In the genomic region with DNA sequence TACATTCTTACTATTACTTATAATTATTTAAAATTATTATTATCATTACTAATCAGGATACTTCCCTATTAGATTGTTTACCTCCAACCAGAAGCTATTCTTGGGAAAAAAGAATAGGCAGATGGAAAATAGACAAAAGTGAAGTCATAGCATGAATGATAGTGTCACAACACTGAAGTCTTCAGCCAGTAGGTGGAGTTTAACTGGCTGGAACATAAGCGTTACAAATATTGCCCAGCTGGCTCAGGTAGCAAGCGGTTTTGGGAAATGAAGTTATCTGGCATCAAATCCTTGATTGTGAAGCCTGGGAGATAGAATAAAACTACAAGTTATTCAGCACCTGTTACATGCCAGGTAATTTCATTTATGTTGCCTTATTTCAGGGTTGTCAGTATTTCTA, we compare ENCODE assay signal across 16 cellular contexts.
DNase-seq lines count a peak whose midpoint lies in the region; ATAC-seq and TF ChIP-seq lines count a peak whose summit lies in the region.
"Had no signal": no experiment of that assay in that cellular context is flagged by ENCODE, and none has a peak within 500 bp of the region (broad histone marks: within the 10 kb centered on the region; RNA-seq: fewer than 3 reads in every experiment).

No MANE protein-coding gene starts in this region.

- no peaks in the 10 kb centered on the region for H3K4me1 ChIP-seq in endodermal cell (ENCODE audit: control insufficient read depth, insufficient read depth, low read length)
- H3K4me1 ChIP-seq: gastroesophageal sphincter, left ventricle myocardium inferior, tibial artery had no signal

- H3K36me3 Mint-ChIP-seq in endodermal cell (ENCODE audit: low read depth): no peaks in the 10 kb centered on the region
- no peaks in the 10 kb centered on the region for H3K36me3 Mint-ChIP-seq in osteocyte (ENCODE audit: unreplicated experiment)
- H3K36me3 Mint-ChIP-seq in activated T-cell treated with anti-CD3 and anti-CD28 coated beads, Interleukin-2, amount 50 U/mL, for 24 hours (ENCODE audit: low read depth): no peaks in the 10 kb centered on the region
- H3K36me3 Mint-ChIP-seq in activated CD8-positive, alpha-beta T cell treated with anti-CD3 and anti-CD28 coated beads, Interleukin-2, amount 10 ng/mL, durations not matched to agents 7 days and 5 days (ENCODE audit: low read depth): no peaks in the 10 kb centered on the region
- no peaks in the 10 kb centered on the region for H3K36me3 Mint-ChIP-seq in T-cell

- H3K27me3 ChIP-seq in endodermal cell (ENCODE audit: control insufficient read depth, insufficient read depth, low read length, poor library complexity, severe bottlenecking): no peaks in the 10 kb centered on the region
- H3K27me3 ChIP-seq: gastroesophageal sphincter, tibial artery had no signal

- H3K4me3 Mint-ChIP-seq in endodermal cell (no peak overlapping the region), osteocyte (ENCODE audit: unreplicated experiment) (no peak overlapping the region), T-cell (no peak overlapping the region)
- H3K4me3 Mint-ChIP-seq in activated T-cell treated with anti-CD3 and anti-CD28 coated beads, Interleukin-2, amount 50 U/mL, for 24 hours: no peak overlapping the region
- H3K4me3 Mint-ChIP-seq in activated CD8-positive, alpha-beta T cell treated with anti-CD3 and anti-CD28 coated beads, Interleukin-2, amount 10 ng/mL, durations not matched to agents 7 days and 5 days: no peak overlapping the region
- H3K4me3 Mint-ChIP-seq: activated T-cell treated with anti-CD3 and anti-CD28 coated beads, Interleukin-2, amount 50 U/mL, for 4 hours had no signal

- H3K9ac ChIP-seq in endodermal cell (ENCODE audit: extremely low read depth, low read length, poor library complexity, severe bottlenecking): no peak overlapping the region

- 96% methylated on average over 2 of the region's 2 CpGs; no CpG with 5 or more reads in 1 of the 2 experiments for WGBS in endodermal cell (ENCODE audit: insufficient coverage in 1 of 2, insufficient read length in 1 of 2), 2 experiments

- H3K4me3 ChIP-seq in endodermal cell (ENCODE audit: low read length): no peak overlapping the region
- H3K4me3 ChIP-seq: gastroesophageal sphincter, K562, left ventricle myocardium inferior, tibial artery had no signal

- H3K9me3 ChIP-seq in endodermal cell (ENCODE audit: control insufficient read depth, low read length): no peaks in the 10 kb centered on the region
- H3K9me3 ChIP-seq: gastroesophageal sphincter, left ventricle myocardium inferior, tibial artery had no signal

- no peaks in the 10 kb centered on the region for H3K9me3 Mint-ChIP-seq in endodermal cell
- no peaks in the 10 kb centered on the region for H3K9me3 Mint-ChIP-seq in osteocyte (ENCODE audit: unreplicated experiment)
- H3K9me3 Mint-ChIP-seq in activated T-cell treated with anti-CD3 and anti-CD28 coated beads, Interleukin-2, amount 50 U/mL, for 24 hours: peaks cover 4% of the 10 kb centered on the region
- H3K9me3 Mint-ChIP-seq in activated CD8-positive, alpha-beta T cell treated with anti-CD3 and anti-CD28 coated beads, Interleukin-2, amount 10 ng/mL, durations not matched to agents 7 days and 5 days (ENCODE audit: insufficient read depth): peaks cover 4% of the 10 kb centered on the region
- H3K9me3 Mint-ChIP-seq in T-cell: peaks cover 3 to 8% (median 7%) of the 10 kb centered on the region in 3 donors

- no peak overlapping the region for H3K27ac ChIP-seq in endodermal cell (ENCODE audit: low read depth, low read length)
- H3K27ac ChIP-seq: gastroesophageal sphincter, left ventricle myocardium inferior, tibial artery had no signal

- ATAC-seq in activated CD8-positive, alpha-beta T cell treated with anti-CD3 and anti-CD28 coated beads, Interleukin-2, amount 10 ng/mL, durations not matched to agents 7 days and 5 days: no peak
- ATAC-seq in T-cell (replicated peaks in 1 of 4): no peak
- ATAC-seq: activated T-cell treated with anti-CD3 and anti-CD28 coated beads, Interleukin-2, amount 50 U/mL, for 4 hours; gastroesophageal sphincter; K562 had no signal

- peaks cover 6% of the 10 kb centered on the region for H3K4me1 Mint-ChIP-seq in endodermal cell
- H3K4me1 Mint-ChIP-seq in osteocyte (ENCODE audit: unreplicated experiment): peaks cover 4% of the 10 kb centered on the region
- H3K4me1 Mint-ChIP-seq in activated T-cell treated with anti-CD3 and anti-CD28 coated beads, Interleukin-2, amount 50 U/mL, for 24 hours (ENCODE audit: low read depth): no peaks in the 10 kb centered on the region
- H3K4me1 Mint-ChIP-seq in activated CD8-positive, alpha-beta T cell treated with anti-CD3 and anti-CD28 coated beads, Interleukin-2, amount 10 ng/mL, durations not matched to agents 7 days and 5 days (ENCODE audit: low read depth): no peaks in the 10 kb centered on the region
- no peaks in the 10 kb centered on the region for H3K4me1 Mint-ChIP-seq in T-cell

- DNase-seq in DMS 273 (lab: John Stamatoyannopoulos, UW; ENCODE audit: unreplicated experiment) (peak; percentile 0), DMS 273 treated with DMSO at 0.1 percent for 48 hours (lab: John Stamatoyannopoulos, UW) (no peak), M059J (ENCODE audit: low read depth) (peak; percentile 10), endodermal cell (no peak), osteocyte (ENCODE audit: extremely low spot score, unreplicated experiment) (no peak), T-cell (no peak)
- no peak for DNase-seq in activated T-cell treated with anti-CD3 and anti-CD28 coated beads, Interleukin-2, amount 50 U/mL, for 24 hours
- no peak for DNase-seq in activated CD8-positive, alpha-beta T cell treated with anti-CD3 and anti-CD28 coated beads, Interleukin-2, amount 10 ng/mL, durations not matched to agents 7 days and 5 days
- DNase-seq: 8988T; activated T-cell treated with anti-CD3 and anti-CD28 coated beads, Interleukin-2, amount 50 U/mL, for 4 hours; amniotic stem cell; left ventricle myocardium inferior; NCI-H345; tibial artery had no signal

- CTCF ChIA-PET in activated CD8-positive, alpha-beta T cell treated with anti-CD3 and anti-CD28 coated beads, Interleukin-2, amount 10 ng/mL, durations not matched to agents 7 days and 5 days (lab: Charles Lee): no interaction called here
- CTCF ChIA-PET in T-cell (lab: Charles Lee): no interaction called here

- H3K36me3 ChIP-seq in endodermal cell (ENCODE audit: control insufficient read depth, insufficient read depth, low read length): no peaks in the 10 kb centered on the region
- H3K36me3 ChIP-seq: gastroesophageal sphincter, left ventricle myocardium inferior, tibial artery had no signal

- H3K27ac Mint-ChIP-seq in endodermal cell: no peak overlapping the region
- no peak overlapping the region for H3K27ac Mint-ChIP-seq in osteocyte (ENCODE audit: unreplicated experiment)
- H3K27ac Mint-ChIP-seq in activated T-cell treated with anti-CD3 and anti-CD28 coated beads, Interleukin-2, amount 50 U/mL, for 24 hours: no peak overlapping the region
- no peak overlapping the region for H3K27ac Mint-ChIP-seq in activated CD8-positive, alpha-beta T cell treated with anti-CD3 and anti-CD28 coated beads, Interleukin-2, amount 10 ng/mL, durations not matched to agents 7 days and 5 days
- H3K27ac Mint-ChIP-seq in T-cell: no peak overlapping the region

- TF ChIP-seq CTCF in endodermal cell (conservative IDR thresholded peaks at IDR 0.05) (peak; percentile 57), osteocyte (IDR thresholded peaks at IDR 0.05) (peak; percentile 28)

- POLR2A ChIA-PET in activated CD8-positive, alpha-beta T cell treated with anti-CD3 and anti-CD28 coated beads, Interleukin-2, amount 10 ng/mL, durations not matched to agents 7 days and 5 days (lab: Charles Lee): no interaction called here
- POLR2A ChIA-PET in T-cell (lab: Charles Lee): no interaction called here

- H3K27me3 Mint-ChIP-seq in endodermal cell (ENCODE audit: insufficient read depth) (no peaks in the 10 kb centered on the region), osteocyte (ENCODE audit: unreplicated experiment) (no peaks in the 10 kb centered on the region), T-cell (no peaks in the 10 kb centered on the region)
- no peaks in the 10 kb centered on the region for H3K27me3 Mint-ChIP-seq in activated T-cell treated with anti-CD3 and anti-CD28 coated beads, Interleukin-2, amount 50 U/mL, for 24 hours
- no peaks in the 10 kb centered on the region for H3K27me3 Mint-ChIP-seq in activated CD8-positive, alpha-beta T cell treated with anti-CD3 and anti-CD28 coated beads, Interleukin-2, amount 10 ng/mL, durations not matched to agents 7 days and 5 days (ENCODE audit: low read depth)

Comparison
In these comparisons a context has a peak if more than half of its experiments do, and no peak if none do; other contexts are left out.
1. DNase-seq: peak in DMS 273 (single experiment) and M059J (single experiment); none in DMS 273 treated with DMSO at 0.1 percent for 48 hours (single experiment), endodermal cell (single experiment), osteocyte (single experiment), activated T-cell treated with anti-CD3 and anti-CD28 coated beads, Interleukin-2, amount 50 U/mL, for 24 hours (single experiment), activated CD8-positive, alpha-beta T cell treated with anti-CD3 and anti-CD28 coated beads, Interleukin-2, amount 10 ng/mL, durations not matched to agents 7 days and 5 days (single experiment) and T-cell (0 of 34).